9 cellular contexts compared by ENCODE assay signal in genomic region chr3:21750831-21751391, GRCh38. TPM values are rescaled to one million over a fixed set of nuclear protein-coding genes. Genes with fewer than 3 reads are reported as not detected.
A peak's percentile ranks its signal among the peaks of the same experiment; 100 is the strongest.
DNase-seq lines count a peak whose midpoint lies in the region; TF ChIP-seq lines count a peak whose summit lies in the region.
"Had no signal": no experiment of that assay in that cellular context is flagged by ENCODE, and none has a peak within 500 bp of the region (broad histone marks: within the 10 kb centered on the region; RNA-seq: fewer than 3 reads in every experiment).

A gene with protein sequence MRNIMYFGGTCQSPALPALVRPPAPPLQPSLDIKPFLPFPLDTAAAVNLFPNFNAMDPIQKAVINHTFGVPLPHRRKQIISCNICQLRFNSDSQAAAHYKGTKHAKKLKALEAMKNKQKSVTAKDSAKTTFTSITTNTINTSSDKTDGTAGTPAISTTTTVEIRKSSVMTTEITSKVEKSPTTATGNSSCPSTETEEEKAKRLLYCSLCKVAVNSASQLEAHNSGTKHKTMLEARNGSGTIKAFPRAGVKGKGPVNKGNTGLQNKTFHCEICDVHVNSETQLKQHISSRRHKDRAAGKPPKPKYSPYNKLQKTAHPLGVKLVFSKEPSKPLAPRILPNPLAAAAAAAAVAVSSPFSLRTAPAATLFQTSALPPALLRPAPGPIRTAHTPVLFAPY (minus strand): TSS chr3:21751210. CDS start chr3:21750916, 294 bp downstream.

- H3K4me3 ChIP-seq in iPS-15b (ENCODE audit: low read depth, low read length), result peak within 1 kb of the TSS; percentile 86
- H3K4me3 ChIP-seq in skeletal muscle cell (ENCODE audit: low read depth, low read length), result peak within 1 kb of the TSS; percentile 56

- no peaks in the 10 kb centered on the region for H3K9me3 ChIP-seq in iPS-15b (ENCODE audit: control insufficient read depth, insufficient read depth, low read length)

- intact Hi-C loops in MCF 10A (cut with micrococcal nuclease), result loop anchor here (5.0 to 10.0 kb wide), 2 partner anchors 264 to 1406 kb away; no protein-coding TSS in a partner anchor

- POLR2A ChIA-PET in MCF 10A (lab: Yijun Ruan, JAX), result interaction anchor here (1.1 kb wide), 1 partner anchor 144 kb away, joined by 4 read pairs; no protein-coding TSS in a partner anchor

- peak within 1 kb of the TSS; percentile 9 for H3K9ac ChIP-seq in iPS-15b (ENCODE audit: low read depth, low read length)

- H3K9me3 Mint-ChIP-seq in HFFc6 (no peaks in the 10 kb centered on the region), MCF 10A (ENCODE audit: unreplicated experiment) (no peaks in the 10 kb centered on the region)

- no peaks in the 10 kb centered on the region for H3K36me3 ChIP-seq in iPS-15b (ENCODE audit: control insufficient read depth, insufficient read depth, low read length)

- H3K36me3 Mint-ChIP-seq in HFFc6 (ENCODE audit: low read depth) (no peaks in the 10 kb centered on the region), MCF 10A (ENCODE audit: insufficient read depth, unreplicated experiment) (no peaks in the 10 kb centered on the region)

- no TSS peak for BruUV-seq in MCF 10A (replicated peaks; lab: Mats Ljungman, UMichigan)

- CTCF ChIA-PET in MCF 10A (lab: Yijun Ruan, JAX), result interaction anchor here (0.6 to 1.5 kb wide), 4 partner anchors 10 to 1356 kb away, joined by 3 to 16 read pairs (median 3); no protein-coding TSS in a partner anchor

- TF ChIP-seq CTCF in HFFc6 (IDR thresholded peaks at IDR 0.05) (no peak), MCF 10A (IDR thresholded peaks at IDR 0.05; ENCODE audit: unreplicated experiment) (no peak)

- 0 out of 2 replicates have a peak, but pooled peaks cover 4% of the 10 kb centered on the region for H3K27me3 Mint-ChIP-seq in HFFc6 (ENCODE audit: insufficient read depth)
- H3K27me3 Mint-ChIP-seq in MCF 10A (ENCODE audit: insufficient read depth, unreplicated experiment), result no peaks in the 10 kb centered on the region

- H3K4me3 Mint-ChIP-seq in HFFc6 (peak within 1 kb of the TSS; percentile 88), MCF 10A (ENCODE audit: unreplicated experiment) (peak within 1 kb of the TSS; percentile 67)
- H3K4me3 Mint-ChIP-seq: T-helper 1 cell treated with Interleukin-12 subunit alpha and Interleukin-12 subunit beta and Interleukin-4 antibody, amounts not matched to agents 30 μg/mL and 1 μg/mL, for 36 hours had no signal

- H3K4me1 ChIP-seq in iPS-15b (ENCODE audit: control insufficient read depth, insufficient read depth, low read length), result no peaks in the 10 kb centered on the region

- H3K4me1 Mint-ChIP-seq in HFFc6 (ENCODE audit: low read depth) (peaks cover 64% of the 10 kb centered on the region), MCF 10A (ENCODE audit: insufficient read depth, unreplicated experiment) (peaks cover 12% of the 10 kb centered on the region)

- H3K27ac Mint-ChIP-seq in HFFc6 (peak within 1 kb of the TSS; percentile 30), MCF 10A (ENCODE audit: low read depth, unreplicated experiment) (peak within 1 kb of the TSS; percentile 16)
- H3K27ac Mint-ChIP-seq: T-helper 1 cell treated with Interleukin-12 subunit alpha and Interleukin-12 subunit beta and Interleukin-4 antibody, amounts not matched to agents 30 μg/mL and 1 μg/mL, for 36 hours had no signal

- H3K27me3 ChIP-seq in iPS-15b (ENCODE audit: control insufficient read depth, insufficient read depth, low read length), result peaks cover 12% of the 10 kb centered on the region

- peak; percentile 56 for DNase-seq in HFFc6
- DNase-seq in MCF 10A (ENCODE audit: unreplicated experiment), result peak; percentile 32
- peak; percentile 48 for DNase-seq in skeletal muscle cell (ENCODE audit: low read depth)
- no peak for DNase-seq in HuH-7.5 (ENCODE audit: low spot score)
- DNase-seq in DMS114 treated with DMSO at 0.1 percent for 48 hours (lab: John Stamatoyannopoulos, UW; ENCODE audit: unreplicated experiment), result no peak
- no peak for DNase-seq in NCI-H146 treated with DMSO at 0.1 percent for 48 hours (lab: John Stamatoyannopoulos, UW; ENCODE audit: unreplicated experiment)
- no peak for DNase-seq in DMS79 (lab: John Stamatoyannopoulos, UW)

RNA-seq across cellular contexts. Expression of the gene that starts here (rescaled TPM):
- total RNA-seq in HFFc6 (2021; fragmentation: NEBNext Ultra II Directional; extraction: Animal tissue kit (Norgen Biotek cat#: 25700)), result 1 to 10 TPM; 3.0 to 4.8 (median 4.1) TPM
- 1.5 and 1.8 TPM in 2 replicates for total RNA-seq in MCF 10A (2022)

Comparison
In these comparisons a context has a peak if more than half of its experiments do, and no peak if none do; other contexts are left out.
1. DNase-seq: peak in HFFc6 (single experiment), MCF 10A (single experiment) and skeletal muscle cell (single experiment); none in HuH-7.5 (single experiment), DMS114 treated with DMSO at 0.1 percent for 48 hours (single experiment), NCI-H146 treated with DMSO at 0.1 percent for 48 hours (single experiment) and DMS79 (single experiment).